ENCODE assay signal across 9 cellular contexts in genomic region chr19:49997709-49998108, GRCh38. TPM values are rescaled to one million over a fixed set of nuclear protein-coding genes. Genes with fewer than 3 reads are reported as not detected.
A peak's percentile ranks its signal among the peaks of the same experiment; 100 is the strongest.
DNase-seq lines count a peak whose midpoint lies in the region; ATAC-seq and TF ChIP-seq lines count a peak whose summit lies in the region.
"Had no signal": no experiment of that assay in that cellular context is flagged by ENCODE, and none has a peak within 500 bp of the region (broad histone marks: within the 10 kb centered on the region; RNA-seq: fewer than 3 reads in every experiment).

No MANE protein-coding gene starts in this region.

- H2AFZ ChIP-seq in Karpas-422 (ENCODE audit: low read length), result no peak overlapping the region

- 82 to 85% methylated on average over 5 of the region's 5 CpGs for WGBS in sigmoid colon, 2 donors

- no peak for TF ChIP-seq CTCF in WTC11 (IDR thresholded peaks at IDR 0.05)
- TF ChIP-seq CTCF in left lung (IDR thresholded peaks at IDR 0.05), result no peak
- no peak for TF ChIP-seq CTCF in sigmoid colon (IDR thresholded peaks at IDR 0.05)
- no peak for TF ChIP-seq CTCF in colonic mucosa (IDR thresholded peaks at IDR 0.05)

- H3K4me3 Mint-ChIP-seq in activated CD4-positive, alpha-beta T cell treated with anti-CD3 and anti-CD28 coated beads, Interleukin-2, amount 10 ng/mL, durations not matched to agents 24 days and 14 days, result no peak overlapping the region
- H3K4me3 Mint-ChIP-seq in WTC11, result no peak overlapping the region

- no peaks in the 10 kb centered on the region for H3K9me3 Mint-ChIP-seq in activated CD4-positive, alpha-beta T cell treated with anti-CD3 and anti-CD28 coated beads, Interleukin-2, amount 10 ng/mL, durations not matched to agents 24 days and 14 days
- no peaks in the 10 kb centered on the region; the same call in 1 of the 2 replicates for H3K9me3 Mint-ChIP-seq in WTC11

- peak; percentile 99 for ATAC-seq in WTC11
- ATAC-seq in left lung, result peak; percentile 50

- H3K4me3 ChIP-seq in Karpas-422 (ENCODE audit: low read length) (no peak overlapping the region), left lung (no peak overlapping the region), sigmoid colon (no peak overlapping the region), colonic mucosa (no peak overlapping the region)
- H3K4me3 ChIP-seq: SK-N-MC had no signal

- H3K9me3 ChIP-seq in Karpas-422 (ENCODE audit: low read length) (no peaks in the 10 kb centered on the region), left lung (no peaks in the 10 kb centered on the region), sigmoid colon (no peaks in the 10 kb centered on the region), colonic mucosa (no peaks in the 10 kb centered on the region)

- intact Hi-C loops in activated CD4-positive, alpha-beta T cell treated with anti-CD3 and anti-CD28 coated beads, Interleukin-2, amount 10 ng/mL, durations not matched to agents 24 days and 14 days (cut with micrococcal nuclease), result no loop called here
- intact Hi-C loops in left lung (cut with DNase I) (no loop called here), sigmoid colon (cut with DNase I) (no loop called here), colonic mucosa (cut with DNase I) (no loop called here)

- TF ChIP-seq EP300 in sigmoid colon (IDR thresholded peaks at IDR 0.05), result no peak

- no peaks in the 10 kb centered on the region for H3K27me3 ChIP-seq in Karpas-422 (ENCODE audit: low read length)
- H3K27me3 ChIP-seq in left lung, result no peaks in the 10 kb centered on the region
- no peaks in the 10 kb centered on the region for H3K27me3 ChIP-seq in sigmoid colon
- no peaks in the 10 kb centered on the region for H3K27me3 ChIP-seq in colonic mucosa

- no peaks in the 10 kb centered on the region for H3K27me3 Mint-ChIP-seq in activated CD4-positive, alpha-beta T cell treated with anti-CD3 and anti-CD28 coated beads, Interleukin-2, amount 10 ng/mL, durations not matched to agents 24 days and 14 days
- H3K27me3 Mint-ChIP-seq in WTC11 (ENCODE audit: low read depth), result no peaks in the 10 kb centered on the region

- peaks cover 64% of the 10 kb centered on the region for H3K36me3 Mint-ChIP-seq in activated CD4-positive, alpha-beta T cell treated with anti-CD3 and anti-CD28 coated beads, Interleukin-2, amount 10 ng/mL, durations not matched to agents 24 days and 14 days (ENCODE audit: low read depth)
- peaks cover 20% of the 10 kb centered on the region for H3K36me3 Mint-ChIP-seq in WTC11

- POLR2A ChIA-PET in WTC11 (lab: Charles Lee), result interaction anchor here (0.7 kb wide), 1 partner anchor 68 kb away, joined by 3 read pairs; the partner anchor contains the start of gene NUP62

- CTCF ChIA-PET in WTC11 (lab: Charles Lee), result interaction anchor here (1.1 to 2.2 kb wide), 3 partner anchors 11 to 83 kb away, joined by 4 to 9 read pairs (median 8); no protein-coding TSS in a partner anchor

- TF ChIP-seq POLR2A in sigmoid colon (IDR thresholded peaks at IDR 0.05), result no peak

- H3K36me3 ChIP-seq in Karpas-422 (ENCODE audit: insufficient read depth, low read length) (peaks cover 20% of the 10 kb centered on the region; the same call in 1 of the 2 replicates), left lung (peaks cover 0 to 99% of the 10 kb centered on the region in 2 donors), sigmoid colon (peaks cover 40 to 99% (median 59%) of the 10 kb centered on the region in 4 donors), colonic mucosa (peaks cover 16% of the 10 kb centered on the region)

- DNase-seq in activated CD4-positive, alpha-beta T cell treated with anti-CD3 and anti-CD28 coated beads, Interleukin-2, amount 10 ng/mL, durations not matched to agents 24 days and 14 days, result peak; percentile 72
- DNase-seq in activated CD4-positive, alpha-beta T cell treated with anti-CD3 and anti-CD28 coated beads, Interleukin-2, amount 50 U/mL, for 1 hour, result no peak
- DNase-seq in Karpas-422, result peak; percentile 84
- DNase-seq in WTC11 (ENCODE audit: low spot score), result peak; percentile 54
- no peak for DNase-seq in left lung
- DNase-seq in sigmoid colon, result no peak
- no peak for DNase-seq in NCI-H2107 treated with DMSO at 0.1 percent for 48 hours (lab: John Stamatoyannopoulos, UW; ENCODE audit: unreplicated experiment)
- DNase-seq in colonic mucosa, result no peak

- H3K27ac ChIP-seq in Karpas-422 (ENCODE audit: low read length) (no peak overlapping the region), left lung (no peak overlapping the region), sigmoid colon (no peak overlapping the region), colonic mucosa (no peak overlapping the region)
- H3K27ac ChIP-seq: SK-N-MC had no signal

- H3K9me2 ChIP-seq in Karpas-422 (replicated peaks; ENCODE audit: insufficient read depth, low read length), result no peaks in the 10 kb centered on the region

- H3K79me2 ChIP-seq in Karpas-422 (ENCODE audit: low read length), result no peaks in the 10 kb centered on the region

- H3K9ac ChIP-seq in Karpas-422 (ENCODE audit: low read length), result no peak overlapping the region
- no peak overlapping the region for H3K9ac ChIP-seq in colonic mucosa (ENCODE audit: low read depth in 2 of 2, low read length in 2 of 2)

- H3K4me2 ChIP-seq in Karpas-422 (ENCODE audit: low read depth, low read length, poor library complexity, severe bottlenecking), result no peak overlapping the region

- H4K20me1 ChIP-seq in Karpas-422 (ENCODE audit: insufficient read depth, low read depth, low read length), result 0 out of 2 replicates have a peak, but pooled peaks cover 8% of the 10 kb centered on the region

- H3K4me1 ChIP-seq in Karpas-422 (ENCODE audit: low read length) (no peaks in the 10 kb centered on the region), left lung (no peaks in the 10 kb centered on the region), sigmoid colon (peaks cover 0 to 9% (median 4%) of the 10 kb centered on the region in 4 donors), colonic mucosa (no peaks in the 10 kb centered on the region)

- no peak overlapping the region for H3K27ac Mint-ChIP-seq in activated CD4-positive, alpha-beta T cell treated with anti-CD3 and anti-CD28 coated beads, Interleukin-2, amount 10 ng/mL, durations not matched to agents 24 days and 14 days
- no peak overlapping the region; the same call in 1 of the 2 replicates for H3K27ac Mint-ChIP-seq in WTC11

- peaks cover 13% of the 10 kb centered on the region for H3K4me1 Mint-ChIP-seq in activated CD4-positive, alpha-beta T cell treated with anti-CD3 and anti-CD28 coated beads, Interleukin-2, amount 10 ng/mL, durations not matched to agents 24 days and 14 days
- no peaks in the 10 kb centered on the region; the same call in 1 of the 2 replicates for H3K4me1 Mint-ChIP-seq in WTC11

TF ChIP-seq in WTC11, 78 proteins besides CTCF, POLR2A, EP300 and RAD21:
- TF ChIP-seq USF1 (CRISPR knock-in tag; IDR thresholded peaks at IDR 0.05) (peak; percentile 95), USF2 (CRISPR knock-in tag; IDR thresholded peaks at IDR 0.05) (peak; percentile 96), NFYB (CRISPR knock-in tag; conservative IDR thresholded peaks at IDR 0.05; ENCODE audit: low read depth) (peak; percentile 76), ZNF317 (CRISPR knock-in tag; IDR thresholded peaks at IDR 0.05; ENCODE audit: borderline replicate concordance, low read depth) (no peak), MAX (CRISPR knock-in tag; IDR thresholded peaks at IDR 0.05) (no peak)

RNA-seq across cellular contexts. Expression of gene VRK3, which starts 27.5 kb away (rescaled TPM):
- 66.1 and 70.0 TPM in 2 replicates for total RNA-seq in activated CD4-positive, alpha-beta T cell treated with anti-CD3 and anti-CD28 coated beads, Interleukin-2, amount 10 ng/mL, durations not matched to agents 24 days and 14 days
- 56.9 and 75.9 TPM in 2 replicates for total RNA-seq in Karpas-422 (2014; rRNA removed; shearing (Covaris generic); ENCODE audit: low replicate concordance)
- total RNA-seq in WTC11 (2021) (33.4 to 39.2 TPM (median 39.1 TPM) in 3 replicates), left lung (10 to 100 TPM; 37.7 to 38.7 TPM), sigmoid colon (10 to 100 TPM; 17.4 to 30.7 (median 24.8) TPM), colonic mucosa (10 to 100 TPM; 50.0 to 77.7 TPM)
- polyA plus RNA-seq in sigmoid colon, result 10 to 100 TPM; 31.2 to 51.6 (median 45.8) TPM

RNA-seq across cellular contexts. Expression of gene ZNF473, which starts 28.1 kb away (rescaled TPM):
- total RNA-seq in activated CD4-positive, alpha-beta T cell treated with anti-CD3 and anti-CD28 coated beads, Interleukin-2, amount 10 ng/mL, durations not matched to agents 24 days and 14 days, result 13.1 and 14.2 TPM in 2 replicates
- 22.3 and 24.1 TPM in 2 replicates for total RNA-seq in Karpas-422 (2014; rRNA removed; shearing (Covaris generic); ENCODE audit: low replicate concordance)
- total RNA-seq in WTC11 (2021) (7.9 to 10.0 TPM (median 8.5 TPM) in 3 replicates), left lung (1 to 10 TPM; 5.1 to 9.3 TPM), sigmoid colon (10 to 100 TPM in 2 of 4 donors, 1 to 10 TPM in 2; 5.8 to 13.2 (median 9.3) TPM), colonic mucosa (1 to 10 TPM; 5.9 to 7.6 TPM)
- 1 to 10 TPM in 2 of 3 donors, under 1 TPM in 1; 0.92 to 2.7 (median 1.8) TPM for polyA plus RNA-seq in sigmoid colon

RNA-seq across cellular contexts. Expression of gene SIGLEC11, which starts 36.7 kb away (rescaled TPM):
- not detected in 2 replicates for total RNA-seq in activated CD4-positive, alpha-beta T cell treated with anti-CD3 and anti-CD28 coated beads, Interleukin-2, amount 10 ng/mL, durations not matched to agents 24 days and 14 days
- 0.87 TPM in 1 of 2 replicates, not detected in the other for total RNA-seq in Karpas-422 (2014; rRNA removed; shearing (Covaris generic); ENCODE audit: low replicate concordance)
- total RNA-seq in WTC11 (2021) (not detected in 3 replicates), left lung (1 to 10 TPM; 1.3 to 4.9 TPM), sigmoid colon (1 to 10 TPM in 3 of 4 donors, not detected in 1; 1.4 to 2.5 (median 2.1) TPM), colonic mucosa (under 1 TPM; 0.32 to 0.45 TPM)
- 1 to 10 TPM in 1 of 3 donors, under 1 TPM in 2; 0.60 to 1.8 (median 0.66) TPM for polyA plus RNA-seq in sigmoid colon

Comparison
In these comparisons a context has a peak if more than half of its experiments do, and no peak if none do; other contexts are left out.
1. DNase-seq: peak in activated CD4-positive, alpha-beta T cell treated with anti-CD3 and anti-CD28 coated beads, Interleukin-2, amount 10 ng/mL, durations not matched to agents 24 days and 14 days (single experiment), Karpas-422 (single experiment) and WTC11 (single experiment); none in activated CD4-positive, alpha-beta T cell treated with anti-CD3 and anti-CD28 coated beads, Interleukin-2, amount 50 U/mL, for 1 hour (single experiment), left lung (0 of 2), sigmoid colon (single experiment), NCI-H2107 treated with DMSO at 0.1 percent for 48 hours (single experiment) and colonic mucosa (single experiment).